Comparison of ENCODE assay signal across 15 cellular contexts in the genomic region with DNA sequence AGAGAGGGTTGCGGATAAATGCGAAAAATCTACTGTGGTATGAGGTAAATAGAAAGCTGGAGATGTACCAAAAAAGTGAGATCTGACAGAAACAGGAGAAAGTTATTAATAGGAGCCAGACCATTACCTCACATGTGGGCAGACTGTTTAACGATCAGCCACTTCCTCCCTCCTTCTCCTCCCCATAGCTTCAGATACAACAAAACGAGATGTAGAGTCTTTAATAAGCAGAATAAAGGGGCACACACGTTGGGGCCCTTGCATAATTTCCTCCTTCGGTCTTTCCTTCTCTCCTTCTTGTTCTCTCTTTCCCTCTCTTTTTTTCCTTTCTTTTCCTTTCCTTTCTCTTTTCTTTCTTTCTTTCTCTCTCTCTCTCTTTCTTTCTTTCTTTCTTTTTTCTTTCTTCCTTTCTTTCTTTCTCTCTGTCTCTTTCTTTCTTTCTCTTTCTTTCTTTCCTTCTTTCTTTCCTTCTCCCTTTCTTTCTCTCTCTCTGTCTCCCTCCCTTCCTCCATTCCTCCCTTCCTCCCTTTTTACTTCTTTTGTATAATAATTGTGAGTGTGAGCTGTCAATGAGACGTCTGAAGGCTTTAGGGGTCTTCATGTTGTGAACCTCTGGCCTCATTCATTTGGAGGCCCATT.
A peak's percentile ranks its signal among the peaks of the same experiment; 100 is the strongest.
DNase-seq lines count a peak whose midpoint lies in the region; ATAC-seq, FAIRE-seq and TF ChIP-seq lines count a peak whose summit lies in the region.
"Had no signal": no experiment of that assay in that cellular context is flagged by ENCODE, and none has a peak within 500 bp of the region (broad histone marks: within the 10 kb centered on the region; RNA-seq: fewer than 3 reads in every experiment).

No MANE protein-coding gene starts in this region.

- DNase-seq in GM12865 (ENCODE audit: low read depth): peak; percentile 23
- peak; percentile 6 for DNase-seq in GM23248
- no peak for DNase-seq in bronchial epithelial cell (ENCODE audit: low read depth)
- no peak for DNase-seq in activated CD4-positive, alpha-beta T cell treated with anti-CD3 and anti-CD28 coated beads, Interleukin-2, amount 50 U/mL, for 48 hours
- DNase-seq in mammary epithelial cell: no peak
- no peak for DNase-seq in psoas muscle
- DNase-seq in ACHN: no peak
- DNase-seq: activated B cell treated with CpG ODN at 0.5 μM for 24 hours; activated T-cell treated with anti-CD3 and anti-CD28 coated beads, Interleukin-2, amount 50 U/mL, for 4 hours; CD4-positive, alpha-beta memory T cell; central memory CD4-positive, alpha-beta T cell; left cardiac atrium; stimulated activated CD4-positive, alpha-beta T cell treated with anti-CD3 and anti-CD28 coated beads, Interleukin-4, amount 100 ng/mL, for 1 hour had no signal

- H3F3A ChIP-seq in GM23248 (ENCODE audit: insufficient read depth): no peaks in the 10 kb centered on the region
- no peaks in the 10 kb centered on the region for H3F3A ChIP-seq in Loucy (ENCODE audit: low read depth)

- CTCF ChIA-PET in mammary epithelial cell (lab: Charles Lee; ENCODE audit: low non-redundant PET): no interaction called here

- H3K36me3 ChIP-seq in GM23248 (ENCODE audit: low read depth) (no peaks in the 10 kb centered on the region), Loucy (ENCODE audit: insufficient read depth, low read length) (no peaks in the 10 kb centered on the region), bronchial epithelial cell (ENCODE audit: control insufficient read depth, insufficient read depth, low read length) (no peaks in the 10 kb centered on the region), mammary epithelial cell (ENCODE audit: insufficient read depth, low read length) (no peaks in the 10 kb centered on the region), psoas muscle (ENCODE audit: insufficient read depth in 1 of 2, low read depth in 1 of 2) (no peaks in the 10 kb centered on the region)

- 31 to 33% methylated on average over 7 of the region's 7 CpGs for WGBS in GM23248 (ENCODE audit: low coverage in 1 of 2, low lambda C conversion rate in 2 of 2, missing lambda C conversion rate in 2 of 2), 2 experiments
- 58% methylated on average over 7 of the region's 7 CpGs for WGBS in mammary epithelial cell (ENCODE audit: low coverage, missing lambda C conversion rate)
- WGBS in psoas muscle, 3 donors: 51 to 59% (median 54%) methylated on average over 7 of the region's 7 CpGs

- H4K20me1 ChIP-seq in GM23248 (ENCODE audit: insufficient read depth): no peaks in the 10 kb centered on the region
- H4K20me1 ChIP-seq in Loucy (ENCODE audit: insufficient read depth, low read length, poor library complexity, severe bottlenecking): no peaks in the 10 kb centered on the region
- H4K20me1 ChIP-seq in mammary epithelial cell (ENCODE audit: insufficient read depth, low read length): no peaks in the 10 kb centered on the region

- no peak for TF ChIP-seq CTCF in GM12865 (IDR thresholded peaks at IDR 0.05; ENCODE audit: insufficient read depth, low read depth, low read length, missing control alignments)
- no peak for TF ChIP-seq CTCF in Loucy (conservative IDR thresholded peaks at IDR 0.05; ENCODE audit: low read length)
- no peak for TF ChIP-seq CTCF in bronchial epithelial cell (IDR thresholded peaks at IDR 0.05; ENCODE audit: insufficient read depth, low read length, severe bottlenecking)
- no peak for TF ChIP-seq CTCF in mammary epithelial cell (conservative IDR thresholded peaks at IDR 0.05 in 1 of 2, IDR thresholded peaks at IDR 0.05 in 1 of 2; ENCODE audit: extremely low read depth in 1 of 2, insufficient read depth in 1 of 2, low read depth in 1 of 2, low read length in 2 of 2)
- no peak for TF ChIP-seq CTCF in psoas muscle (IDR thresholded peaks at IDR 0.05)

- H3K79me2 ChIP-seq in GM23248 (ENCODE audit: insufficient read depth) (no peaks in the 10 kb centered on the region), Loucy (ENCODE audit: insufficient read depth, low read length) (no peaks in the 10 kb centered on the region), mammary epithelial cell (ENCODE audit: insufficient read depth, low read length) (no peaks in the 10 kb centered on the region)

- intact Hi-C loops in mammary epithelial cell (cut with micrococcal nuclease): no loop called here
- intact Hi-C loops in psoas muscle (cut with DNase I): no loop called here

- H3K4me2 ChIP-seq in GM23248 (ENCODE audit: unreplicated experiment) (no peak overlapping the region), Loucy (ENCODE audit: low read depth, low read length, poor library complexity, severe bottlenecking) (peak overlapping the region; percentile 43), mammary epithelial cell (ENCODE audit: insufficient read depth, low read depth, low read length) (no peak overlapping the region)
- H3K4me2 ChIP-seq: GM23338 had no signal

- H2AFZ ChIP-seq in GM23248: no peak overlapping the region
- no peak overlapping the region for H2AFZ ChIP-seq in Loucy (ENCODE audit: low read length)
- H2AFZ ChIP-seq in mammary epithelial cell (ENCODE audit: low read depth, low read length): no peak overlapping the region
- H2AFZ ChIP-seq: GM23338 had no signal

- H3K27me3 ChIP-seq in GM23248 (replicated peaks; ENCODE audit: insufficient read depth): no peaks in the 10 kb centered on the region
- no peaks in the 10 kb centered on the region for H3K27me3 ChIP-seq in Loucy (ENCODE audit: insufficient read depth, low read length, poor library complexity, severe bottlenecking)
- H3K27me3 ChIP-seq in bronchial epithelial cell (ENCODE audit: control insufficient read depth, insufficient read depth, low read length): no peaks in the 10 kb centered on the region
- H3K27me3 ChIP-seq in mammary epithelial cell (ENCODE audit: insufficient read depth, low read length): no peaks in the 10 kb centered on the region
- no peaks in the 10 kb centered on the region for H3K27me3 ChIP-seq in psoas muscle (ENCODE audit: insufficient read depth in 3 of 3, low read length in 2 of 3)

- FAIRE-seq in bronchial epithelial cell (lab: Jason Lieb, UNC): peak; percentile 47

- no peak for ATAC-seq in psoas muscle
- ATAC-seq: activated T-cell treated with anti-CD3 and anti-CD28 coated beads, Interleukin-2, amount 50 U/mL, for 4 hours; GM23338 had no signal

- H3K4me1 ChIP-seq in GM23248 (ENCODE audit: insufficient read depth): no peaks in the 10 kb centered on the region
- H3K4me1 ChIP-seq in Loucy (ENCODE audit: insufficient read depth, low read length, poor library complexity, severe bottlenecking): peaks cover 3% of the 10 kb centered on the region
- H3K4me1 ChIP-seq in mammary epithelial cell (ENCODE audit: insufficient read depth, low read length): no peaks in the 10 kb centered on the region
- no peaks in the 10 kb centered on the region for H3K4me1 ChIP-seq in psoas muscle

- H3K9ac ChIP-seq in GM23248 (no peak overlapping the region), Loucy (ENCODE audit: low read depth, low read length, poor library complexity, severe bottlenecking) (no peak overlapping the region), mammary epithelial cell (ENCODE audit: insufficient read depth, low read length) (no peak overlapping the region)

- BruUV-seq in mammary epithelial cell (replicated peaks; lab: Mats Ljungman, UMichigan): no TSS peak

- H3K9me3 ChIP-seq in GM23248 (ENCODE audit: low read depth) (no peaks in the 10 kb centered on the region), Loucy (ENCODE audit: insufficient read depth, low read depth, low read length) (no peaks in the 10 kb centered on the region), mammary epithelial cell (replicated peaks; ENCODE audit: insufficient read depth, low read length) (no peaks in the 10 kb centered on the region), psoas muscle (no peaks in the 10 kb centered on the region)

- H3K9me2 ChIP-seq in GM23248 (ENCODE audit: insufficient read depth): no peaks in the 10 kb centered on the region
- no peaks in the 10 kb centered on the region for H3K9me2 ChIP-seq in Loucy (replicated peaks; ENCODE audit: low read depth, low read length)

- dilution Hi-C loops in mammary epithelial cell (cut with HindIII; ENCODE audit: low sequenced_read_pairs): no loop called here

- in situ Hi-C loops in GM23248 (cut with MboI): no loop called here
- in situ Hi-C loops in mammary epithelial cell (cut with MboI; ENCODE audit: low sequenced_read_pairs in 2 of 2): no loop called here
- in situ Hi-C loops in ACHN (cut with HindIII; ENCODE audit: low pct_ligation_motif_present, low pct_unique_long_range_greater_than_20kb, low sequenced_read_pairs): no loop called here

- H3K4me3 ChIP-seq in GM12865 (ENCODE audit: low read depth, low read length) (no peak overlapping the region), GM23248 (no peak overlapping the region), Loucy (ENCODE audit: low read length, poor library complexity, severe bottlenecking) (no peak overlapping the region), bronchial epithelial cell (ENCODE audit: low read depth, low read length) (no peak overlapping the region), mammary epithelial cell (replicated peaks in 1 of 3; ENCODE audit: insufficient read depth in 1 of 3, low read depth in 2 of 3, low read length in 3 of 3) (no peak overlapping the region), psoas muscle (no peak overlapping the region)
- H3K4me3 ChIP-seq: GM23338 had no signal

- H3K27ac ChIP-seq in GM23248: no peak overlapping the region
- no peak overlapping the region for H3K27ac ChIP-seq in mammary epithelial cell (ENCODE audit: insufficient read depth, low read depth, low read length)
- H3K27ac ChIP-seq in psoas muscle: no peak overlapping the region

Comparison
In these comparisons a context has a peak if more than half of its experiments do, and no peak if none do; other contexts are left out.
1. DNase-seq: peak in GM12865 (single experiment) and GM23248 (single experiment); none in bronchial epithelial cell (single experiment), activated CD4-positive, alpha-beta T cell treated with anti-CD3 and anti-CD28 coated beads, Interleukin-2, amount 50 U/mL, for 48 hours (0 of 2), mammary epithelial cell (single experiment), psoas muscle (0 of 2) and ACHN (single experiment).